In the genomic region with DNA sequence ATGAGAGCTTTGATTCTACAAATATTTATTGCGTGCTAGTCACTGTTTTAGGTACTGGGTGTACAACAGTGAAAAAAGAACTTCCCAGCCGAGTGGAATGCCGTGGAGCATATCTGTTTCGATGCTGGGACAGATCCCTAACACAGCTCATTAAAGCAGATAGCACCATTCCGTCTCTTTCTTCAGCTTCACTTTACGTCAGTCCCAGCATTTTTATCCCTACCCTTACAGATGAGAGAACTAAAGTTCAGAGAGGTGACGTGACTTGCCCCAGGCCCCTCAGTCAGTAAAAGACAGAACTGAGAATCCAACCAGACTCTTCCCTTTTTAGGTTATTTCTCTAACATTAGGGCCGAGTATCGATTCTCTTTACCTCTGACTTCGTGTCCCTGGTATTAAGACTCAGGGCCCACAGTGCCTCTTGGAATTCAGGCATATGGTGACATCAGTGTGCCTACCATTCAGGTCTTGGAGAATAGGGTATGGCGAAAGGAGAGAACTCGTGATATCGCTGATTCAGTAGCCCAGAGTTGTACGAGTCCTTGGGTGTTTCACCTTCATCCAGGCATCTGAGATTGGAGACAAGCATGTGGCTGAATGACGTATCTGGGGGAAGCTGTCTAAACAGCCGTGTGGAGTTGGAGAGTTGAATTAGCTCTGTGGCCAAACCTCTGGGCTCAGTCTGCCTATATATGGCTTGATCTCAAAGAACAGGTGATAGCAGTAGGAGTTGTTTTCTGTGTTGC, we compare ENCODE assay signal across 11 cellular contexts. TPM values are rescaled to one million over a fixed set of nuclear protein-coding genes. Genes with fewer than 3 reads are reported as not detected.
DNase-seq lines count a peak whose midpoint lies in the region; ATAC-seq and TF ChIP-seq lines count a peak whose summit lies in the region.
"Had no signal": no experiment of that assay in that cellular context is flagged by ENCODE, and none has a peak within 500 bp of the region (broad histone marks: within the 10 kb centered on the region; RNA-seq: fewer than 3 reads in every experiment).

No MANE protein-coding gene starts in this region.

- no peaks in the 10 kb centered on the region for H3K36me3 ChIP-seq in CD8-positive, alpha-beta T cell (ENCODE audit: insufficient read depth, low read length)

- H3K27me3 ChIP-seq in CD8-positive, alpha-beta T cell (ENCODE audit: insufficient read depth, low read length) = no peaks in the 10 kb centered on the region

- H3K4me1 Mint-ChIP-seq in CD8-positive, alpha-beta T cell (ENCODE audit: low read depth) = peaks cover 73% of the 10 kb centered on the region
- peaks cover 67% of the 10 kb centered on the region for H3K4me1 Mint-ChIP-seq in WTC11

- peaks cover 4% of the 10 kb centered on the region for H3K27me3 Mint-ChIP-seq in CD8-positive, alpha-beta T cell (ENCODE audit: low read depth)
- H3K27me3 Mint-ChIP-seq in WTC11 (ENCODE audit: low read depth) = no peaks in the 10 kb centered on the region
- H3K27me3 Mint-ChIP-seq: activated naive CD8-positive, alpha-beta T cell treated with anti-CD3 and anti-CD28 coated beads, Interleukin-2, amount 10 ng/mL, durations not matched to agents 7 days and 5 days had no signal

- H3K9me3 ChIP-seq in CD8-positive, alpha-beta T cell (ENCODE audit: low read length) = no peaks in the 10 kb centered on the region

- intact Hi-C loops in CD8-positive, alpha-beta T cell (cut with DNase I, micrococcal nuclease) = no loop called here
- intact Hi-C loops in left cardiac atrium (cut with DNase I) = no loop called here

- no peak overlapping the region for H3K4me3 Mint-ChIP-seq in CD8-positive, alpha-beta T cell
- H3K4me3 Mint-ChIP-seq in WTC11 = no peak overlapping the region

- no peak overlapping the region for H3K27ac ChIP-seq in CD8-positive, alpha-beta T cell (ENCODE audit: low read depth, low read length)

- CTCF ChIA-PET in CD8-positive, alpha-beta T cell (lab: Charles Lee) = interaction anchor here (0.6 to 2.3 kb wide), 3 partner anchors 12 to 38 kb away, joined by 3 to 6 read pairs (median 4); no protein-coding TSS in a partner anchor
- CTCF ChIA-PET in WTC11 (lab: Charles Lee) = interaction anchor here (0.6 to 2.2 kb wide), 7 partner anchors 9 to 211 kb away, joined by 3 to 9 read pairs (median 3); no protein-coding TSS in a partner anchor

- H3K9me3 Mint-ChIP-seq in CD8-positive, alpha-beta T cell = no peaks in the 10 kb centered on the region
- H3K9me3 Mint-ChIP-seq in WTC11 = no peaks in the 10 kb centered on the region
- H3K9me3 Mint-ChIP-seq: activated naive CD8-positive, alpha-beta T cell treated with anti-CD3 and anti-CD28 coated beads, Interleukin-2, amount 10 ng/mL, durations not matched to agents 7 days and 5 days had no signal

- peaks cover 6% of the 10 kb centered on the region for H3K36me3 Mint-ChIP-seq in CD8-positive, alpha-beta T cell
- peaks cover 5% of the 10 kb centered on the region for H3K36me3 Mint-ChIP-seq in WTC11

- no peak for TF ChIP-seq CTCF in CD8-positive, alpha-beta T cell (IDR thresholded peaks at IDR 0.05)
- TF ChIP-seq CTCF in WTC11 (IDR thresholded peaks at IDR 0.05) = no peak

- no peak for DNase-seq in CD8-positive, alpha-beta T cell
- DNase-seq in WTC11 (ENCODE audit: low spot score) (no peak), left cardiac atrium (peak; percentile 31), renal cortical epithelial cell (ENCODE audit: low read depth) (peak; percentile 64), hypothalamus (lab: John Stamatoyannopoulos, UW) (no peak), DMS79 (lab: John Stamatoyannopoulos, UW) (no peak), islet precursor cell (no peak), cerebellar nuclear complex (lab: John Stamatoyannopoulos, UW) (no peak)
- DNase-seq: activated naive CD8-positive, alpha-beta T cell treated with anti-CD3 and anti-CD28 coated beads, Interleukin-2, amount 10 ng/mL, durations not matched to agents 7 days and 5 days; DND-41; SHP77 treated with DMSO at 0.1 percent for 48 hours had no signal

- peak overlapping the region; percentile 32 for H3K27ac Mint-ChIP-seq in CD8-positive, alpha-beta T cell
- peak overlapping the region; percentile 61 for H3K27ac Mint-ChIP-seq in WTC11
- H3K27ac Mint-ChIP-seq: activated naive CD8-positive, alpha-beta T cell treated with anti-CD3 and anti-CD28 coated beads, Interleukin-2, amount 10 ng/mL, durations not matched to agents 7 days and 5 days had no signal

- peaks cover 21% of the 10 kb centered on the region for H3K4me1 ChIP-seq in CD8-positive, alpha-beta T cell (ENCODE audit: insufficient read depth, low read length)

- no peak for ATAC-seq in CD8-positive, alpha-beta T cell
- ATAC-seq in WTC11 (no peak), left cardiac atrium (peak; percentile 48 to 76)

- POLR2A ChIA-PET in CD8-positive, alpha-beta T cell (lab: Charles Lee) = no interaction called here
- POLR2A ChIA-PET in WTC11 (lab: Charles Lee) = interaction anchor here (0.6 to 1.0 kb wide), 2 partner anchors 12 to 155 kb away, joined by 3 to 4 read pairs; no protein-coding TSS in a partner anchor

- H3K4me3 ChIP-seq in CD8-positive, alpha-beta T cell (ENCODE audit: low read depth, low read length) = no peak overlapping the region

TF ChIP-seq in WTC11, 78 proteins besides CTCF, POLR2A, EP300 and RAD21:
- TF ChIP-seq TEAD1 (CRISPR knock-in tag; IDR thresholded peaks at IDR 0.05) (no peak), NFE2L1 (CRISPR knock-in tag; IDR thresholded peaks at IDR 0.05) (no peak), ZNF396 (CRISPR knock-in tag; IDR thresholded peaks at IDR 0.05; ENCODE audit: borderline replicate concordance) (no peak), IRF2 (CRISPR knock-in tag; IDR thresholded peaks at IDR 0.05; ENCODE audit: borderline replicate concordance, low read depth) (no peak), ZNF138 (CRISPR knock-in tag; conservative IDR thresholded peaks at IDR 0.05) (no peak), KAT7 (CRISPR knock-in tag; IDR thresholded peaks at IDR 0.05; ENCODE audit: borderline replicate concordance) (no peak), ELF4 (CRISPR knock-in tag; IDR thresholded peaks at IDR 0.05; ENCODE audit: low read depth) (no peak), SOX15 (CRISPR knock-in tag; IDR thresholded peaks at IDR 0.05) (no peak)
- TF ChIP-seq, protein P1, sequence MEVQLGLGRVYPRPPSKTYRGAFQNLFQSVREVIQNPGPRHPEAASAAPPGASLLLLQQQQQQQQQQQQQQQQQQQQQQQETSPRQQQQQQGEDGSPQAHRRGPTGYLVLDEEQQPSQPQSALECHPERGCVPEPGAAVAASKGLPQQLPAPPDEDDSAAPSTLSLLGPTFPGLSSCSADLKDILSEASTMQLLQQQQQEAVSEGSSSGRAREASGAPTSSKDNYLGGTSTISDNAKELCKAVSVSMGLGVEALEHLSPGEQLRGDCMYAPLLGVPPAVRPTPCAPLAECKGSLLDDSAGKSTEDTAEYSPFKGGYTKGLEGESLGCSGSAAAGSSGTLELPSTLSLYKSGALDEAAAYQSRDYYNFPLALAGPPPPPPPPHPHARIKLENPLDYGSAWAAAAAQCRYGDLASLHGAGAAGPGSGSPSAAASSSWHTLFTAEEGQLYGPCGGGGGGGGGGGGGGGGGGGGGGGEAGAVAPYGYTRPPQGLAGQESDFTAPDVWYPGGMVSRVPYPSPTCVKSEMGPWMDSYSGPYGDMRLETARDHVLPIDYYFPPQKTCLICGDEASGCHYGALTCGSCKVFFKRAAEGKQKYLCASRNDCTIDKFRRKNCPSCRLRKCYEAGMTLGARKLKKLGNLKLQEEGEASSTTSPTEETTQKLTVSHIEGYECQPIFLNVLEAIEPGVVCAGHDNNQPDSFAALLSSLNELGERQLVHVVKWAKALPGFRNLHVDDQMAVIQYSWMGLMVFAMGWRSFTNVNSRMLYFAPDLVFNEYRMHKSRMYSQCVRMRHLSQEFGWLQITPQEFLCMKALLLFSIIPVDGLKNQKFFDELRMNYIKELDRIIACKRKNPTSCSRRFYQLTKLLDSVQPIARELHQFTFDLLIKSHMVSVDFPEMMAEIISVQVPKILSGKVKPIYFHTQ (CRISPR knock-in tag; IDR thresholded peaks at IDR 0.05) = no peak
- TF ChIP-seq, protein P2, sequence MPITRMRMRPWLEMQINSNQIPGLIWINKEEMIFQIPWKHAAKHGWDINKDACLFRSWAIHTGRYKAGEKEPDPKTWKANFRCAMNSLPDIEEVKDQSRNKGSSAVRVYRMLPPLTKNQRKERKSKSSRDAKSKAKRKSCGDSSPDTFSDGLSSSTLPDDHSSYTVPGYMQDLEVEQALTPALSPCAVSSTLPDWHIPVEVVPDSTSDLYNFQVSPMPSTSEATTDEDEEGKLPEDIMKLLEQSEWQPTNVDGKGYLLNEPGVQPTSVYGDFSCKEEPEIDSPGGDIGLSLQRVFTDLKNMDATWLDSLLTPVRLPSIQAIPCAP (CRISPR knock-in tag; IDR thresholded peaks at IDR 0.05) = no peak
- TF ChIP-seq, protein P3, sequence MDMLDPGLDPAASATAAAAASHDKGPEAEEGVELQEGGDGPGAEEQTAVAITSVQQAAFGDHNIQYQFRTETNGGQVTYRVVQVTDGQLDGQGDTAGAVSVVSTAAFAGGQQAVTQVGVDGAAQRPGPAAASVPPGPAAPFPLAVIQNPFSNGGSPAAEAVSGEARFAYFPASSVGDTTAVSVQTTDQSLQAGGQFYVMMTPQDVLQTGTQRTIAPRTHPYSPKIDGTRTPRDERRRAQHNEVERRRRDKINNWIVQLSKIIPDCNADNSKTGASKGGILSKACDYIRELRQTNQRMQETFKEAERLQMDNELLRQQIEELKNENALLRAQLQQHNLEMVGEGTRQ (CRISPR knock-in tag; IDR thresholded peaks at IDR 0.05) = no peak

RNA-seq across cellular contexts. Expression of a gene that starts 27.1 kb away (rescaled TPM):
- total RNA-seq in CD8-positive, alpha-beta T cell = 100 to 1,000 TPM; 110 to 111 TPM
- 484 to 511 TPM (median 506 TPM) in 3 replicates for total RNA-seq in WTC11 (2021)
- total RNA-seq in left cardiac atrium = 100 to 1,000 TPM; 160 to 333 TPM
- total RNA-seq in renal cortical epithelial cell = 513 and 1,377 TPM in 2 replicates

RNA-seq across cellular contexts. Expression of a gene that starts 55.6 kb away (rescaled TPM):
- total RNA-seq in CD8-positive, alpha-beta T cell = 100 to 1,000 TPM; 313 to 315 TPM
- total RNA-seq in WTC11 (2021) (389 to 416 TPM (median 410 TPM) in 3 replicates), left cardiac atrium (100 to 1,000 TPM; 515 to 563 TPM), renal cortical epithelial cell (328 and 420 TPM in 2 replicates)

RNA-seq across cellular contexts. Expression of a gene that starts 56.8 kb away (rescaled TPM):
- total RNA-seq in CD8-positive, alpha-beta T cell = 100 to 1,000 TPM; 135 to 151 TPM
- 14.0 to 25.0 TPM (median 24.5 TPM) in 3 replicates for total RNA-seq in WTC11 (2021)
- total RNA-seq in left cardiac atrium = 1 to 10 TPM; 3.1 TPM
- total RNA-seq in renal cortical epithelial cell = 0.25 TPM in 1 of 2 replicates, not detected in the other

Comparison
In these comparisons a context has a peak if more than half of its experiments do, and no peak if none do; other contexts are left out.
1. ATAC-seq: peak in left cardiac atrium (2 of 2); none in CD8-positive, alpha-beta T cell (single experiment) and WTC11 (single experiment).
2. DNase-seq: peak in left cardiac atrium (single experiment) and renal cortical epithelial cell (single experiment); none in CD8-positive, alpha-beta T cell (0 of 7), WTC11 (single experiment), hypothalamus (0 of 51), DMS79 (single experiment), islet precursor cell (single experiment) and cerebellar nuclear complex (0 of 2).